Comparison of ENCODE assay signal across 8 cellular contexts in the genomic region with DNA sequence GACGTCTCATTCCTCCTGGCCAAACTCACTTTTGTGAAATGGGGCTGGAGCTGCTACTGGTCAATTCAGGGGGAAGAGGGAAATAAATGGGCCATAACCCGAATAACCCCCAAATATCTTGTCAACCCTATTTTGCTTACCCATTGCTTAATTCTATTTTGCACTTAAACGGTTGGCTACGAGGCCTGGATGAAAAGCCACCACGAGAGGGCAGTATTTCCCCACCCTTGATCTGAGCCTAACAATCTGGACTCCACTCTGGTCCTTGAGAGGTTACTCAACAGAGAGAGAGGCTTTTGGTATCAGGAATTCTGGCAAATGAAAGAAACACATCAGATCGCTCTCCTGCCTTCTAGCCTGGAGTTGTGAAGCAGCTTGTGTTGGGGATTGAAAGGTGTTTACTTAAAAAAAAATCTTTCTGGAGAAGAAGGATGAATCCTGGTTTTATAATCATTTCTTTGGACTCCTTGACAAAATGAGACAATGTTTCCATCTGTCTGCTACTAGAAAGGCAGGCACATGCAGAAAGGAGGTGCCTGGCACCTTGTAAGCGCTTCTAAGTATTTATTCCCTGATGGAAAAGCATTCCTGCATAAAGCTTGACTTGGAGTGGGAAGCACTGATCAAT. TPM values are rescaled to one million over a fixed set of nuclear protein-coding genes. Genes with fewer than 3 reads are reported as not detected.
DNase-seq lines count a peak whose midpoint lies in the region; ATAC-seq and TF ChIP-seq lines count a peak whose summit lies in the region.

No MANE protein-coding gene starts in this region.

- CTCF ChIA-PET in activated CD4-positive, alpha-beta T cell treated with anti-CD3 and anti-CD28 coated beads, Interleukin-2, amount 10 ng/mL, durations not matched to agents 7 days and 5 days (lab: Charles Lee): interaction anchor here (1.6 kb wide), 1 partner anchor 625 kb away, joined by 4 read pairs; no protein-coding TSS in a partner anchor

- in situ Hi-C loops in HAP-1 (cut with MboI; ENCODE audit: low sequenced_read_pairs): loop anchor here (10.0 to 25.0 kb wide), 2 partner anchors 375 to 642 kb away; no protein-coding TSS in a partner anchor

- intact Hi-C loops in right lobe of liver (cut with DNase I): no loop called here

- peaks cover 5% of the 10 kb centered on the region for H3K27me3 Mint-ChIP-seq in activated CD4-positive, alpha-beta T cell treated with anti-CD3 and anti-CD28 coated beads, Interleukin-2, amount 10 ng/mL, durations not matched to agents 7 days and 5 days

- H3K4me1 Mint-ChIP-seq in activated CD4-positive, alpha-beta T cell treated with anti-CD3 and anti-CD28 coated beads, Interleukin-2, amount 10 ng/mL, durations not matched to agents 7 days and 5 days: no peaks in the 10 kb centered on the region

- H3K36me3 Mint-ChIP-seq in activated CD4-positive, alpha-beta T cell treated with anti-CD3 and anti-CD28 coated beads, Interleukin-2, amount 10 ng/mL, durations not matched to agents 7 days and 5 days (ENCODE audit: low read depth): no peaks in the 10 kb centered on the region

- H3K9me3 Mint-ChIP-seq in activated CD4-positive, alpha-beta T cell treated with anti-CD3 and anti-CD28 coated beads, Interleukin-2, amount 10 ng/mL, durations not matched to agents 7 days and 5 days: no peaks in the 10 kb centered on the region

- H3K4me3 Mint-ChIP-seq in activated CD4-positive, alpha-beta T cell treated with anti-CD3 and anti-CD28 coated beads, Interleukin-2, amount 10 ng/mL, durations not matched to agents 7 days and 5 days: no peak overlapping the region

- H3K9me3 ChIP-seq in HAP-1 (no peaks in the 10 kb centered on the region), right lobe of liver (no peaks in the 10 kb centered on the region)

- POLR2A ChIA-PET in activated CD4-positive, alpha-beta T cell treated with anti-CD3 and anti-CD28 coated beads, Interleukin-2, amount 10 ng/mL, durations not matched to agents 7 days and 5 days (lab: Charles Lee): no interaction called here

- peaks cover 20% of the 10 kb centered on the region for H3K27me3 ChIP-seq in HAP-1 (ENCODE audit: low read depth)
- no peaks in the 10 kb centered on the region for H3K27me3 ChIP-seq in right lobe of liver

- no peak overlapping the region for H3K27ac ChIP-seq in right lobe of liver

- ATAC-seq in right lobe of liver (peak; percentile 84 to 92 (median 89)), HG03159 (IDR thresholded peaks at IDR 0.05; ENCODE audit: unreplicated experiment) (no peak)

- no peak overlapping the region for H3K27ac Mint-ChIP-seq in activated CD4-positive, alpha-beta T cell treated with anti-CD3 and anti-CD28 coated beads, Interleukin-2, amount 10 ng/mL, durations not matched to agents 7 days and 5 days

- H3K36me3 ChIP-seq in HAP-1 (replicated peaks) (no peaks in the 10 kb centered on the region), right lobe of liver (no peaks in the 10 kb centered on the region)

- no peak overlapping the region for H3K4me3 ChIP-seq in HAP-1
- H3K4me3 ChIP-seq in right lobe of liver: no peak overlapping the region

- 11% methylated on average over 7 of the region's 7 CpGs for WGBS in right lobe of liver (ENCODE audit: insufficient coverage, low coverage, low lambda C conversion rate, missing lambda C conversion rate)

- no peak for TF ChIP-seq POLR2A in right lobe of liver (IDR thresholded peaks at IDR 0.05)

- DNase-seq in CD1c-positive myeloid dendritic cell (ENCODE audit: extremely low spot score): peak; percentile 67
- DNase-seq in HAP-1 (ENCODE audit: low spot score in 2 of 2): peak; percentile 62 to 80
- DNase-seq in NCI-H524 treated with DMSO at 0.1 percent for 48 hours (lab: John Stamatoyannopoulos, UW): peak; percentile 42
- DNase-seq in activated CD4-positive, alpha-beta T cell treated with anti-CD3 and anti-CD28 coated beads, Interleukin-2, amount 10 ng/mL, durations not matched to agents 7 days and 5 days: peak; percentile 67
- DNase-seq in dedifferentiated amniotic fluid mesenchymal stem cell (ENCODE audit: extremely low spot score): peak; percentile 78
- peak; percentile 44 to 67 (median 65) for DNase-seq in right lobe of liver
- DNase-seq in stimulated activated CD8-positive, alpha-beta memory T cell treated with anti-CD3 and anti-CD28 coated beads, Interleukin-12 subunit alpha, Interleukin-12 subunit beta, amount 100 ng/mL, for 4 hours (ENCODE audit: low read depth): peak; percentile 15

- no peaks in the 10 kb centered on the region for H3K4me1 ChIP-seq in HAP-1
- H3K4me1 ChIP-seq in right lobe of liver: peaks cover 0 to 16% (median 2%) of the 10 kb centered on the region in 4 donors

- TF ChIP-seq CTCF in right lobe of liver (IDR thresholded peaks at IDR 0.05): peak; percentile 78 to 94 (median 92)

RNA-seq across cellular contexts. Expression of a gene that starts 22.4 kb away (rescaled TPM):
- total RNA-seq in activated CD4-positive, alpha-beta T cell treated with anti-CD3 and anti-CD28 coated beads, Interleukin-2, amount 10 ng/mL, durations not matched to agents 7 days and 5 days: 10 to 100 TPM; 25.2 to 25.9 TPM
- 10 to 100 TPM; 12.8 to 28.7 (median 20.1) TPM for total RNA-seq in right lobe of liver

Comparison
In these comparisons a context has a peak if more than half of its experiments do, and no peak if none do; other contexts are left out.
1. DNase-seq: peak in every context shown above with its lines; median percentile 78 in dedifferentiated amniotic fluid mesenchymal stem cell; 71 in HAP-1; 67 in CD1c-positive myeloid dendritic cell; 67 in activated CD4-positive, alpha-beta T cell treated with anti-CD3 and anti-CD28 coated beads, Interleukin-2, amount 10 ng/mL, durations not matched to agents 7 days and 5 days; 65 in right lobe of liver; 42 in NCI-H524 treated with DMSO at 0.1 percent for 48 hours; 15 in stimulated activated CD8-positive, alpha-beta memory T cell treated with anti-CD3 and anti-CD28 coated beads, Interleukin-12 subunit alpha, Interleukin-12 subunit beta, amount 100 ng/mL, for 4 hours.